1 cellular context compared by ENCODE assay signal in genomic region chr20:13839421-13840092, GRCh38.
TF ChIP-seq lines count a peak whose summit lies in the region.

No MANE protein-coding gene starts in this region.

TF ChIP-seq in A549, 52 proteins besides CTCF, POLR2A, EP300 and RAD21 (continued from another document):
- TF ChIP-seq CHD4 (IDR thresholded peaks at IDR 0.05; ENCODE audit: borderline replicate concordance), result no peak
- TF ChIP-seq, protein P1, sequence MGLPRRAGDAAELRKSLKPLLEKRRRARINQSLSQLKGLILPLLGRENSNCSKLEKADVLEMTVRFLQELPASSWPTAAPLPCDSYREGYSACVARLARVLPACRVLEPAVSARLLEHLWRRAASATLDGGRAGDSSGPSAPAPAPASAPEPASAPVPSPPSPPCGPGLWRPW (IDR thresholded peaks at IDR 0.05), result no peak
- TF ChIP-seq, protein P2, sequence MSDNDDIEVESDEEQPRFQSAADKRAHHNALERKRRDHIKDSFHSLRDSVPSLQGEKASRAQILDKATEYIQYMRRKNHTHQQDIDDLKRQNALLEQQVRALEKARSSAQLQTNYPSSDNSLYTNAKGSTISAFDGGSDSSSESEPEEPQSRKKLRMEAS (IDR thresholded peaks at IDR 0.05), result no peak
